26 cellular contexts compared by ENCODE assay signal in the genomic region with DNA sequence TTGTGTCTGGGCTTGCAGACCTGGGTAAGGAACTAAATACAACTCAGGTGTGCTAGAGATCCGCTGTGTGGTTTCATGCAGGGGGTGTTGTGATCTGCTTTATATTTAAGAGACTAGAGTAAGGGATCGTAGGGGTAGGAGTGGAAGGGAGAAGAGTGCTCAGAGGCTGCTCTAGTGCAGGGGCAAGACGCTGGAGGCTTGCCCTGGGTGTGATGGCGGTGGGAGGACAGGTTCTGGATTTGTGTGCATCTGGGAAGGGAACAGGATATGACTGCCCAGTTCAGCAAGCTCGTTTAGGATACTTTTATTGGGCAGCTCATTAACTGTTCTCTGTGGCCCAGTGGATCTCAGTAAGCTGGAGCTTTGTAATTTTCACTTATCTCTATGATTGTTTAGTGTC. TPM values are rescaled to one million over a fixed set of nuclear protein-coding genes. Genes with fewer than 3 reads are reported as not detected.
A peak's percentile ranks its signal among the peaks of the same experiment; 100 is the strongest.
DNase-seq lines count a peak whose midpoint lies in the region; ATAC-seq and TF ChIP-seq lines count a peak whose summit lies in the region.
"Had no signal": no experiment of that assay in that cellular context is flagged by ENCODE, and none has a peak within 500 bp of the region (broad histone marks: within the 10 kb centered on the region; RNA-seq: fewer than 3 reads in every experiment).

No MANE protein-coding gene starts in this region.

- WGBS in endodermal cell (ENCODE audit: insufficient coverage in 1 of 2, insufficient read length in 1 of 2), 2 experiments: 67 to 72% methylated on average over 2 to 5 of the region's 5 CpGs

- no peaks in the 10 kb centered on the region for H3K9me2 ChIP-seq in GM23338 (ENCODE audit: insufficient read depth)

- DNase-seq in T-helper 1 cell (no peak), GM23338 (ENCODE audit: low spot score) (no peak), WTC11 (ENCODE audit: low spot score) (no peak), endodermal cell (no peak), A172 (ENCODE audit: low spot score) (no peak)
- DNase-seq: activated CD4-positive, CD25-positive, alpha-beta regulatory T cell treated with anti-CD3 and anti-CD28 coated beads, Interleukin-2, amount 50 U/mL, for 72 hours; amniotic stem cell; CD4-positive, alpha-beta memory T cell; DMS 273 treated with DMSO at 0.1 percent for 48 hours; EL; IMR-90; midbrain; natural killer cell; NCI-H1092; NCI-H187; NCI-H2171; NCI-H510A; SHP77; stomach; thyroid gland had no signal

- no peaks in the 10 kb centered on the region for H3K9me3 ChIP-seq in endodermal cell (ENCODE audit: control insufficient read depth, low read length)
- H3K9me3 ChIP-seq: stomach, thyroid gland had no signal

- peaks cover 1% of the 10 kb centered on the region for H3K36me3 Mint-ChIP-seq in T-helper 1 cell treated with Interleukin-12 subunit alpha and Interleukin-12 subunit beta and Interleukin-4 antibody, amounts not matched to agents 30 μg/mL and 1 μg/mL, for 36 hours (ENCODE audit: low read depth)
- H3K36me3 Mint-ChIP-seq in GM23338 (ENCODE audit: low read depth): no peaks in the 10 kb centered on the region
- H3K36me3 Mint-ChIP-seq in WTC11: no peaks in the 10 kb centered on the region
- peaks cover 2% of the 10 kb centered on the region for H3K36me3 Mint-ChIP-seq in endodermal cell (ENCODE audit: low read depth)
- H3K36me3 Mint-ChIP-seq: CD4-positive, alpha-beta memory T cell; natural killer cell had no signal

- peaks cover 42% of the 10 kb centered on the region for H3K4me1 Mint-ChIP-seq in T-helper 1 cell treated with Interleukin-12 subunit alpha and Interleukin-12 subunit beta and Interleukin-4 antibody, amounts not matched to agents 30 μg/mL and 1 μg/mL, for 36 hours (ENCODE audit: low read depth)
- H3K4me1 Mint-ChIP-seq in GM23338: peaks cover 29% of the 10 kb centered on the region
- H3K4me1 Mint-ChIP-seq in WTC11: peaks cover 16% of the 10 kb centered on the region
- peaks cover 26% of the 10 kb centered on the region for H3K4me1 Mint-ChIP-seq in endodermal cell

- POLR2A ChIA-PET in WTC11 (lab: Charles Lee): no interaction called here

- no peak overlapping the region for H2AFZ ChIP-seq in GM23338

- CTCF ChIA-PET in WTC11 (lab: Charles Lee): interaction anchor here (0.6 to 1.6 kb wide), 4 partner anchors 17 to 165 kb away, joined by 3 to 6 read pairs (median 5); no protein-coding TSS in a partner anchor

- no peaks in the 10 kb centered on the region for H3K36me3 ChIP-seq in GM23338 (ENCODE audit: insufficient read depth)
- H3K36me3 ChIP-seq in endodermal cell (ENCODE audit: control insufficient read depth, insufficient read depth, low read length): no peaks in the 10 kb centered on the region
- H3K36me3 ChIP-seq: thyroid gland had no signal

- no peaks in the 10 kb centered on the region; the same call in 1 of the 2 replicates for H3K4me1 ChIP-seq in GM23338 (ENCODE audit: insufficient read depth)
- peaks cover 5% of the 10 kb centered on the region for H3K4me1 ChIP-seq in endodermal cell (ENCODE audit: control insufficient read depth, insufficient read depth, low read length)
- H3K4me1 ChIP-seq: thyroid gland had no signal

- H3K27me3 ChIP-seq in GM23338 (ENCODE audit: insufficient read depth) (no peaks in the 10 kb centered on the region), endodermal cell (ENCODE audit: control insufficient read depth, insufficient read depth, low read length, poor library complexity, severe bottlenecking) (peaks cover 6% of the 10 kb centered on the region)
- H3K27me3 ChIP-seq: stomach, thyroid gland had no signal

- H3K9me3 Mint-ChIP-seq in T-helper 1 cell treated with Interleukin-12 subunit alpha and Interleukin-12 subunit beta and Interleukin-4 antibody, amounts not matched to agents 30 μg/mL and 1 μg/mL, for 36 hours: no peaks in the 10 kb centered on the region
- H3K9me3 Mint-ChIP-seq in GM23338 (no peaks in the 10 kb centered on the region; the same call in 2 of the 3 replicates), WTC11 (no peaks in the 10 kb centered on the region), endodermal cell (no peaks in the 10 kb centered on the region)
- H3K9me3 Mint-ChIP-seq: CD4-positive, alpha-beta memory T cell; natural killer cell had no signal

- no peak overlapping the region for H3K4me2 ChIP-seq in GM23338

- H3K27ac ChIP-seq in GM23338 (ENCODE audit: low read depth) (peak overlapping the region; percentile 50; the same call in 1 of the 2 replicates), endodermal cell (ENCODE audit: low read depth, low read length) (no peak overlapping the region)
- H3K27ac ChIP-seq: 22Rv1, skin epidermis, stomach, thyroid gland had no signal

- TF ChIP-seq CTCF in GM23338 (conservative IDR thresholded peaks at IDR 0.05; ENCODE audit: low read depth in 2 of 2) (no peak), WTC11 (IDR thresholded peaks at IDR 0.05) (no peak), endodermal cell (conservative IDR thresholded peaks at IDR 0.05) (no peak)

- no peak overlapping the region for H3K4me3 Mint-ChIP-seq in T-helper 1 cell treated with Interleukin-12 subunit alpha and Interleukin-12 subunit beta and Interleukin-4 antibody, amounts not matched to agents 30 μg/mL and 1 μg/mL, for 36 hours
- H3K4me3 Mint-ChIP-seq in GM23338: no peak overlapping the region
- H3K4me3 Mint-ChIP-seq in WTC11: no peak overlapping the region
- no peak overlapping the region for H3K4me3 Mint-ChIP-seq in endodermal cell
- H3K4me3 Mint-ChIP-seq: natural killer cell had no signal

- H3K9ac ChIP-seq in endodermal cell (ENCODE audit: extremely low read depth, low read length, poor library complexity, severe bottlenecking): no peak overlapping the region

- ATAC-seq in GM23338: no peak
- no peak for ATAC-seq in WTC11
- no peak for ATAC-seq in activated CD4-positive, CD25-positive, alpha-beta regulatory T cell treated with anti-CD3 and anti-CD28 coated beads, Interleukin-2, amount 50 U/mL, for 24 hours
- no peak for ATAC-seq in GM21528 (IDR thresholded peaks at IDR 0.05; ENCODE audit: low FRiP score, unreplicated experiment)
- ATAC-seq: GM12878, natural killer cell had no signal

- peak overlapping the region; percentile 18 for H3K27ac Mint-ChIP-seq in T-helper 1 cell treated with Interleukin-12 subunit alpha and Interleukin-12 subunit beta and Interleukin-4 antibody, amounts not matched to agents 30 μg/mL and 1 μg/mL, for 36 hours
- H3K27ac Mint-ChIP-seq in GM23338: peak overlapping the region; percentile 4; the same call in 1 of the 2 replicates
- H3K27ac Mint-ChIP-seq in WTC11: peak overlapping the region; percentile 1
- H3K27ac Mint-ChIP-seq in endodermal cell: peak overlapping the region; percentile 6

- H3K4me3 ChIP-seq in GM23338 (no peak overlapping the region), endodermal cell (ENCODE audit: low read length) (no peak overlapping the region)
- H3K4me3 ChIP-seq: GM12878, skin epidermis, stomach, thyroid gland had no signal

- peaks cover 88% of the 10 kb centered on the region for H3K79me2 ChIP-seq in GM23338 (replicated peaks; ENCODE audit: insufficient read depth)

- H3K27me3 Mint-ChIP-seq in T-helper 1 cell treated with Interleukin-12 subunit alpha and Interleukin-12 subunit beta and Interleukin-4 antibody, amounts not matched to agents 30 μg/mL and 1 μg/mL, for 36 hours (ENCODE audit: low read depth): no peaks in the 10 kb centered on the region
- H3K27me3 Mint-ChIP-seq in GM23338 (ENCODE audit: insufficient read depth, low read depth, poor library complexity) (no peaks in the 10 kb centered on the region), WTC11 (ENCODE audit: low read depth) (no peaks in the 10 kb centered on the region), endodermal cell (ENCODE audit: insufficient read depth) (no peaks in the 10 kb centered on the region)
- H3K27me3 Mint-ChIP-seq: CD4-positive, alpha-beta memory T cell had no signal

- peaks cover 39% of the 10 kb centered on the region for H4K20me1 ChIP-seq in GM23338 (replicated peaks; ENCODE audit: insufficient read depth)

- no peaks in the 10 kb centered on the region for H3F3A ChIP-seq in GM23338 (replicated peaks; ENCODE audit: low read depth)

TF ChIP-seq in GM23338, 12 proteins besides CTCF, POLR2A, EP300 and RAD21 (continues in another document):
- TF ChIP-seq, protein P1, sequence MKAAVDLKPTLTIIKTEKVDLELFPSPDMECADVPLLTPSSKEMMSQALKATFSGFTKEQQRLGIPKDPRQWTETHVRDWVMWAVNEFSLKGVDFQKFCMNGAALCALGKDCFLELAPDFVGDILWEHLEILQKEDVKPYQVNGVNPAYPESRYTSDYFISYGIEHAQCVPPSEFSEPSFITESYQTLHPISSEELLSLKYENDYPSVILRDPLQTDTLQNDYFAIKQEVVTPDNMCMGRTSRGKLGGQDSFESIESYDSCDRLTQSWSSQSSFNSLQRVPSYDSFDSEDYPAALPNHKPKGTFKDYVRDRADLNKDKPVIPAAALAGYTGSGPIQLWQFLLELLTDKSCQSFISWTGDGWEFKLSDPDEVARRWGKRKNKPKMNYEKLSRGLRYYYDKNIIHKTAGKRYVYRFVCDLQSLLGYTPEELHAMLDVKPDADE (IDR thresholded peaks at IDR 0.05): no peak

TF ChIP-seq in WTC11, 78 proteins besides CTCF, POLR2A, EP300 and RAD21:
- no peak for TF ChIP-seq KAT7 (CRISPR knock-in tag; IDR thresholded peaks at IDR 0.05; ENCODE audit: borderline replicate concordance)

RNA-seq across cellular contexts. Expression of a gene that starts 47.6 kb away (rescaled TPM):
- total RNA-seq in GM23338 (2014; rRNA removed; shearing (Covaris generic)): 33.0 and 38.0 TPM in 2 replicates
- polyA plus RNA-seq in GM23338 (2016; fragmentation: Nextera tagmentation; extraction: Ambion mirVana): 7.0 and 9.5 TPM in 2 replicates
- total RNA-seq in WTC11 (2021): 35.6 to 41.0 TPM (median 36.8 TPM) in 3 replicates
- total RNA-seq in endodermal cell: 10 to 100 TPM; 45.1 to 53.4 TPM
- 17.1 TPM for polyA plus RNA-seq in endodermal cell (2013, experiment 1 of 2)
- 17.6 TPM for polyA plus RNA-seq in endodermal cell (2013, experiment 2 of 2)
- total RNA-seq in A172 (2014; rRNA removed; shearing (Covaris generic)): 17.4 and 20.7 TPM in 2 replicates
